ENCODE assay signal across 27 cellular contexts in genomic region chr5:56069652-56070226, GRCh38.
DNase-seq lines count a peak whose midpoint lies in the region; ATAC-seq and TF ChIP-seq lines count a peak whose summit lies in the region.
"Had no signal": no experiment of that assay in that cellular context is flagged by ENCODE, and none has a peak within 500 bp of the region (broad histone marks: within the 10 kb centered on the region; RNA-seq: fewer than 3 reads in every experiment).

No MANE protein-coding gene starts in this region.

- no peak for ATAC-seq in heart left ventricle
- no peak for ATAC-seq in T-cell (replicated peaks in 1 of 4)
- no peak for ATAC-seq in GM23338
- ATAC-seq in HG03439 (IDR thresholded peaks at IDR 0.05; ENCODE audit: unreplicated experiment): no peak

- no peak overlapping the region for H2AFZ ChIP-seq in GM23338

- H3K36me3 Mint-ChIP-seq in T-cell (no peaks in the 10 kb centered on the region), mesothelial cell of epicardium (no peaks in the 10 kb centered on the region), type B pancreatic cell (no peaks in the 10 kb centered on the region), GM23338 (ENCODE audit: low read depth) (no peaks in the 10 kb centered on the region)
- H3K36me3 Mint-ChIP-seq: activated CD4-positive, alpha-beta memory T cell treated with anti-CD3 and anti-CD28 coated beads for 36 hours had no signal

- H4K8ac ChIP-seq in mesendoderm (ENCODE audit: low read depth, low read length): no peak overlapping the region

- no peaks in the 10 kb centered on the region for H3K79me1 ChIP-seq in mesendoderm (ENCODE audit: low read length)

- WGBS in heart left ventricle, 4 donors: 39 to 52% (median 47%) methylated on average over 3 of the region's 3 CpGs
- WGBS in mesendoderm (ENCODE audit: extremely low coverage, insufficient coverage, low lambda C conversion rate): no CpG with 5 or more reads among the region's 3 CpGs

- H3K79me2 ChIP-seq in GM23338 (replicated peaks; ENCODE audit: insufficient read depth) (no peaks in the 10 kb centered on the region), mesendoderm (ENCODE audit: control insufficient read depth, insufficient read depth, low read length) (no peaks in the 10 kb centered on the region)

- no peaks in the 10 kb centered on the region for H3K9me2 ChIP-seq in GM23338 (ENCODE audit: insufficient read depth)

- H3K4me3 ChIP-seq in heart left ventricle: no peak overlapping the region
- no peak overlapping the region for H3K4me3 ChIP-seq in GM23338
- no peak overlapping the region for H3K4me3 ChIP-seq in mesendoderm (ENCODE audit: low read length)
- H3K4me3 ChIP-seq: coronary artery, esophagus squamous epithelium, thoracic aorta had no signal

- H4K5ac ChIP-seq in mesendoderm (ENCODE audit: low read length): no peak overlapping the region

- H3K27me3 ChIP-seq in heart left ventricle (no peaks in the 10 kb centered on the region), GM23338 (ENCODE audit: insufficient read depth) (no peaks in the 10 kb centered on the region), mesendoderm (ENCODE audit: insufficient read depth, low read length, poor library complexity) (no peaks in the 10 kb centered on the region)
- H3K27me3 ChIP-seq: esophagus squamous epithelium had no signal

- H3K36me3 ChIP-seq in heart left ventricle: no peaks in the 10 kb centered on the region
- H3K36me3 ChIP-seq in GM23338 (ENCODE audit: insufficient read depth): no peaks in the 10 kb centered on the region
- no peaks in the 10 kb centered on the region for H3K36me3 ChIP-seq in mesendoderm (ENCODE audit: control insufficient read depth, insufficient read depth, low read length)
- H3K36me3 ChIP-seq: esophagus squamous epithelium, thoracic aorta had no signal

- no peaks in the 10 kb centered on the region for H3F3A ChIP-seq in GM23338 (replicated peaks; ENCODE audit: low read depth)

- no peak for TF ChIP-seq POLR2A in heart left ventricle (IDR thresholded peaks at IDR 0.05)

- H3K4ac ChIP-seq in mesendoderm (ENCODE audit: low read depth, low read length): no peak overlapping the region

- H3K9ac ChIP-seq in mesendoderm (ENCODE audit: low read length): no peak overlapping the region

- H3K4me1 Mint-ChIP-seq in T-cell: peaks cover 69 to 76% (median 74%) of the 10 kb centered on the region in 3 donors
- peaks cover 29% of the 10 kb centered on the region for H3K4me1 Mint-ChIP-seq in mesothelial cell of epicardium
- H3K4me1 Mint-ChIP-seq in type B pancreatic cell (ENCODE audit: unreplicated experiment): peaks cover 14% of the 10 kb centered on the region
- peaks cover 7% of the 10 kb centered on the region; the same call in 1 of the 3 replicates for H3K4me1 Mint-ChIP-seq in GM23338

- H2BK15ac ChIP-seq in mesendoderm (replicated peaks; ENCODE audit: low read depth): no peak overlapping the region

- H3K4me3 Mint-ChIP-seq in T-cell (peak overlapping the region in 1 of 3 donors; percentile 76), mesothelial cell of epicardium (no peak overlapping the region), type B pancreatic cell (no peak overlapping the region), GM23338 (no peak overlapping the region)
- H3K4me3 Mint-ChIP-seq: activated CD4-positive, alpha-beta memory T cell treated with anti-CD3 and anti-CD28 coated beads for 36 hours had no signal

- H3K56ac ChIP-seq in mesendoderm (ENCODE audit: low read length): no peak overlapping the region

- no peak overlapping the region for H2AK5ac ChIP-seq in mesendoderm (ENCODE audit: low read length)

- no peaks in the 10 kb centered on the region for H3K9me3 Mint-ChIP-seq in T-cell
- no peaks in the 10 kb centered on the region for H3K9me3 Mint-ChIP-seq in mesothelial cell of epicardium
- H3K9me3 Mint-ChIP-seq in type B pancreatic cell: peaks cover 5% of the 10 kb centered on the region
- no peaks in the 10 kb centered on the region; the same call in 2 of the 3 replicates for H3K9me3 Mint-ChIP-seq in GM23338
- H3K9me3 Mint-ChIP-seq: activated CD4-positive, alpha-beta memory T cell treated with anti-CD3 and anti-CD28 coated beads for 36 hours; activated T-helper 2 cell treated with anti-CD3 and anti-CD28 coated beads, Interferon-gamma antibody, Interleukin-2, Interleukin-4, amounts not matched to agents 10 μg/mL and 5 μg/mL and 100 μg/mL, durations not matched to agents 14 hours and 24 hours and 36 hours had no signal

- CTCF ChIA-PET in T-cell (lab: Charles Lee): interaction anchor here in 1 of 2 donors (0.5 kb wide), 1 partner anchor 22 kb away, joined by 3 read pairs; no protein-coding TSS in a partner anchor

- H2BK5ac ChIP-seq in mesendoderm (ENCODE audit: low read length): no peak overlapping the region

- H3K27ac Mint-ChIP-seq in T-cell: peak overlapping the region; percentile 98
- H3K27ac Mint-ChIP-seq in mesothelial cell of epicardium: peak overlapping the region; percentile 64
- H3K27ac Mint-ChIP-seq in type B pancreatic cell: peak overlapping the region; percentile 41
- no peak overlapping the region for H3K27ac Mint-ChIP-seq in GM23338
- H3K27ac Mint-ChIP-seq: activated CD4-positive, alpha-beta memory T cell treated with anti-CD3 and anti-CD28 coated beads for 36 hours; activated T-helper 2 cell treated with anti-CD3 and anti-CD28 coated beads, Interferon-gamma antibody, Interleukin-2, Interleukin-4, amounts not matched to agents 10 μg/mL and 5 μg/mL and 100 μg/mL, durations not matched to agents 14 hours and 24 hours and 36 hours had no signal

- DNase-seq in heart left ventricle (no peak), cardiac septum (ENCODE audit: low spot score) (no peak), T-cell (no peak), mesothelial cell of epicardium (ENCODE audit: low spot score in 2 of 2, unreplicated experiment in 2 of 2) (no peak), type B pancreatic cell (ENCODE audit: extremely low spot score, unreplicated experiment) (no peak), GM23338 (ENCODE audit: low spot score) (no peak), mesendoderm (no peak)
- DNase-seq: activated CD4-positive, CD25-positive, alpha-beta regulatory T cell; activated CD8-positive, alpha-beta memory T cell treated with anti-CD3 and anti-CD28 coated beads, Interleukin-2, amount 50 U/mL, for 48 hours; C1 segment of cervical spinal cord; EL; esophagus squamous epithelium; KBM-7; MM.1S; NCI-H1417; NCI-H2081 treated with DMSO at 0.1 percent for 48 hours; NCI-H446; occipital lobe; OCI-M1; stimulated activated CD4-positive, alpha-beta T cell treated with anti-CD3 and anti-CD28 coated beads, Interleukin-4, amount 100 ng/mL, for 4 hours; stimulated activated naive CD4-positive, alpha-beta T cell; T1000 had no signal

- TF ChIP-seq CTCF in heart left ventricle (IDR thresholded peaks at IDR 0.05): no peak
- TF ChIP-seq CTCF in mesothelial cell of epicardium (IDR thresholded peaks at IDR 0.05; ENCODE audit: unreplicated experiment): no peak
- no peak for TF ChIP-seq CTCF in type B pancreatic cell (conservative IDR thresholded peaks at IDR 0.05)
- TF ChIP-seq CTCF in GM23338 (conservative IDR thresholded peaks at IDR 0.05; ENCODE audit: low read depth in 2 of 2): no peak

- POLR2A ChIA-PET in T-cell (lab: Charles Lee): interaction anchor here in 1 of 2 donors (0.6 kb wide), 1 partner anchor 697 kb away, joined by 6 read pairs; no protein-coding TSS in a partner anchor

- H3K27me3 Mint-ChIP-seq in T-cell: no peaks in the 10 kb centered on the region
- H3K27me3 Mint-ChIP-seq in mesothelial cell of epicardium (ENCODE audit: low read depth): no peaks in the 10 kb centered on the region
- H3K27me3 Mint-ChIP-seq in type B pancreatic cell: no peaks in the 10 kb centered on the region
- H3K27me3 Mint-ChIP-seq in GM23338 (ENCODE audit: insufficient read depth, low read depth, poor library complexity): peaks cover 1% of the 10 kb centered on the region
- H3K27me3 Mint-ChIP-seq: activated CD4-positive, alpha-beta memory T cell treated with anti-CD3 and anti-CD28 coated beads for 36 hours had no signal

- H3K9me3 ChIP-seq in heart left ventricle: peaks cover 0 to 8% (median 0%) of the 10 kb centered on the region in 12 donors
- H3K9me3 ChIP-seq: esophagus squamous epithelium, thoracic aorta had no signal

- H3K23ac ChIP-seq in mesendoderm (ENCODE audit: low read length): no peak overlapping the region

- no peak overlapping the region for H2BK120ac ChIP-seq in mesendoderm (ENCODE audit: low read depth, low read length)

- H3K4me2 ChIP-seq in GM23338 (no peak overlapping the region), mesendoderm (ENCODE audit: low read length) (no peak overlapping the region)

- intact Hi-C loops in heart left ventricle (cut with DNase I) (loop anchor here in 3 of 10 donors (5.0 to 10.0 kb wide), 2 partner anchors 72 to 105 kb away; no protein-coding TSS in a partner anchor), cardiac septum (cut with DNase I) (loop anchor here (5.0 kb wide), 1 partner anchor 72 kb away; no protein-coding TSS in a partner anchor)

- no peak overlapping the region for H3K18ac ChIP-seq in mesendoderm (ENCODE audit: low read length)

- no peaks in the 10 kb centered on the region for H4K20me1 ChIP-seq in GM23338 (replicated peaks; ENCODE audit: insufficient read depth)

- H3K27ac ChIP-seq in heart left ventricle: peak overlapping the region in 10 of 12 donors; percentile 31 to 86 (median 64)
- no peak overlapping the region for H3K27ac ChIP-seq in GM23338 (ENCODE audit: low read depth)
- H3K27ac ChIP-seq in mesendoderm (ENCODE audit: low read depth, low read length): no peak overlapping the region

- H3K4me1 ChIP-seq in heart left ventricle (peaks cover 0 to 48% (median 26%) of the 10 kb centered on the region in 12 donors), GM23338 (ENCODE audit: insufficient read depth) (no peaks in the 10 kb centered on the region), mesendoderm (ENCODE audit: control insufficient read depth, low read depth, low read length) (no peaks in the 10 kb centered on the region)

TF ChIP-seq in GM23338, 12 proteins besides CTCF, POLR2A, EP300 and RAD21 (continues in another document):
- TF ChIP-seq ZNF114 (CRISPR knock-in tag; IDR thresholded peaks at IDR 0.05) (no peak), NANOG (IDR thresholded peaks at IDR 0.05; ENCODE audit: borderline replicate concordance) (no peak), ZNF331 (CRISPR knock-in tag; IDR thresholded peaks at IDR 0.05; ENCODE audit: low read depth) (no peak)

Comparison
In these comparisons a context has a peak if more than half of its experiments do, and no peak if none do; other contexts are left out.
1. H3K27ac ChIP-seq: peak in heart left ventricle (10 of 12); none in GM23338 (single experiment) and mesendoderm (single experiment).